ENCODE assay signal across 2 cellular contexts in the genomic region with DNA sequence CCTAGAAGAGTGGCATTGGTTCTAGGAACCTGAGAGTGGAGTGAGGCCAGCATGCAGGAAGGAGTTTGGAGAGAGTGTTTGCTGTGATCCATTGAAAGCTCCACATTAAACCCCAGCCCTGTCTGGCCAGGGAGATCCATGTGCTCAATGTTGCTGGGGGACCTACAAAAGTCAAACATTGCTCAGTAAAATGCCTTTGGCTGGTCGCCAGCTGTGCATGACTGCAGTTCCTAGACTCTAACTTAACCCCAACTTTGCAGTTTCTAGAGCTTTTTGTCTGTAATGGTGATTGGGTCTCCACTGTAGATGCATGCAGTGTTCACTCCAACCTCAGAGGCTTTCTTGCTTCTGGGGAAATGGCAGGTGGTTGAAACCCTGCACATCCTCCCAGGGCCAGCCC.
TF ChIP-seq lines count a peak whose summit lies in the region.

No MANE protein-coding gene starts in this region.

TF ChIP-seq in HepG2, 621 proteins besides CTCF, POLR2A, EP300 and RAD21:
- TF ChIP-seq ZNF350 (CRISPR knock-in tag; IDR thresholded peaks at IDR 0.05; ENCODE audit: borderline replicate concordance, low read depth) (no peak), EEA1 (CRISPR knock-in tag; IDR thresholded peaks at IDR 0.05; ENCODE audit: borderline replicate concordance) (no peak), ARHGAP35 (CRISPR knock-in tag; IDR thresholded peaks at IDR 0.05; ENCODE audit: borderline replicate concordance) (no peak), ZNF782 (CRISPR knock-in tag; IDR thresholded peaks at IDR 0.05; ENCODE audit: borderline replicate concordance) (no peak), ZNF670 (CRISPR knock-in tag; IDR thresholded peaks at IDR 0.05; ENCODE audit: borderline replicate concordance) (no peak), ZBTB38 (CRISPR knock-in tag; IDR thresholded peaks at IDR 0.05) (no peak), ZNF20 (CRISPR knock-in tag; IDR thresholded peaks at IDR 0.05) (no peak), CENPT (CRISPR knock-in tag; IDR thresholded peaks at IDR 0.05; ENCODE audit: low read depth) (no peak), U2AF2 (IDR thresholded peaks at IDR 0.05; ENCODE audit: low read depth, low read length) (no peak), ZKSCAN8 (CRISPR knock-in tag; IDR thresholded peaks at IDR 0.05; ENCODE audit: borderline replicate concordance) (no peak), EHMT2 (IDR thresholded peaks at IDR 0.05; ENCODE audit: borderline replicate concordance, low read depth, low read length) (no peak), ARNT2 (CRISPR knock-in tag; IDR thresholded peaks at IDR 0.05; ENCODE audit: low read depth) (no peak)
- TF ChIP-seq, protein P1, sequence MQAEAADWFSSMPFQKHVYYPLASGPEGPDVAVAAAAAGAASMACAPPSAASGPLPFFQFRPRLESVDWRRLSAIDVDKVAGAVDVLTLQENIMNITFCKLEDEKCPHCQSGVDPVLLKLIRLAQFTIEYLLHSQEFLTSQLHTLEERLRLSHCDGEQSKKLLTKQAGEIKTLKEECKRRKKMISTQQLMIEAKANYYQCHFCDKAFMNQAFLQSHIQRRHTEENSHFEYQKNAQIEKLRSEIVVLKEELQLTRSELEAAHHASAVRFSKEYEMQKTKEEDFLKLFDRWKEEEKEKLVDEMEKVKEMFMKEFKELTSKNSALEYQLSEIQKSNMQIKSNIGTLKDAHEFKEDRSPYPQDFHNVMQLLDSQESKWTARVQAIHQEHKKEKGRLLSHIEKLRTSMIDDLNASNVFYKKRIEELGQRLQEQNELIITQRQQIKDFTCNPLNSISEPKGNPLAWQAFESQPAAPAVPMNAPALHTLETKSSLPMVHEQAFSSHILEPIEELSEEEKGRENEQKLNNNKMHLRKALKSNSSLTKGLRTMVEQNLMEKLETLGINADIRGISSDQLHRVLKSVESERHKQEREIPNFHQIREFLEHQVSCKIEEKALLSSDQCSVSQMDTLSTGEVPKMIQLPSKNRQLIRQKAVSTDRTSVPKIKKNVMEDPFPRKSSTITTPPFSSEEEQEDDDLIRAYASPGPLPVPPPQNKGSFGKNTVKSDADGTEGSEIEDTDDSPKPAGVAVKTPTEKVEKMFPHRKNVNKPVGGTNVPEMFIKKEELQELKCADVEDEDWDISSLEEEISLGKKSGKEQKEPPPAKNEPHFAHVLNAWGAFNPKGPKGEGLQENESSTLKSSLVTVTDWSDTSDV (CRISPR knock-in tag; IDR thresholded peaks at IDR 0.05), result no peak
- TF ChIP-seq, protein P2, sequence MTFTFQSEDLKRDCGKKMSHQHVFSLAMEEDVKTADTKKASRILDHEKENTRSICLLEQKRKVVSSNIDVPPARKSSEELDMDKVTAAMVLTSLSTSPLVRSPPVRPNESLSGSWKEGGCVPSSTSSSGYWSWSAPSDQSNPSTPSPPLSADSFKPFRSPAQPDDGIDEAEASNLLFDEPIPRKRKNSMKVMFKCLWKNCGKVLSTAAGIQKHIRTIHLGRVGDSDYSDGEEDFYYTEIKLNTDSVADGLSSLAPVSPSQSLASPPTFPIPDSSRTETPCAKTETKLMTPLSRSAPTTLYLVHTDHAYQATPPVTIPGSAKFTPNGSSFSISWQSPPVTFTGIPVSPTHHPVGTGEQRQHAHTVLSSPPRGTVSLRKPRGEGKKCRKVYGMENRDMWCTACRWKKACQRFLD (CRISPR knock-in tag; IDR thresholded peaks at IDR 0.05; ENCODE audit: borderline replicate concordance), result no peak
- TF ChIP-seq, protein P3, sequence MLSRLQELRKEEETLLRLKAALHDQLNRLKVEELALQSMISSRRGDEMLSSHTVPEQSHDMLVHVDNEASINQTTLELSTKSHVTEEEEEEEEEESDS (CRISPR knock-in tag; IDR thresholded peaks at IDR 0.05; ENCODE audit: borderline replicate concordance), result no peak
TF ChIP-seq in HepG2: peak in this region for 0.

TF ChIP-seq in K562, 482 proteins besides CTCF, POLR2A, EP300 and RAD21:
- TF ChIP-seq, protein P4, sequence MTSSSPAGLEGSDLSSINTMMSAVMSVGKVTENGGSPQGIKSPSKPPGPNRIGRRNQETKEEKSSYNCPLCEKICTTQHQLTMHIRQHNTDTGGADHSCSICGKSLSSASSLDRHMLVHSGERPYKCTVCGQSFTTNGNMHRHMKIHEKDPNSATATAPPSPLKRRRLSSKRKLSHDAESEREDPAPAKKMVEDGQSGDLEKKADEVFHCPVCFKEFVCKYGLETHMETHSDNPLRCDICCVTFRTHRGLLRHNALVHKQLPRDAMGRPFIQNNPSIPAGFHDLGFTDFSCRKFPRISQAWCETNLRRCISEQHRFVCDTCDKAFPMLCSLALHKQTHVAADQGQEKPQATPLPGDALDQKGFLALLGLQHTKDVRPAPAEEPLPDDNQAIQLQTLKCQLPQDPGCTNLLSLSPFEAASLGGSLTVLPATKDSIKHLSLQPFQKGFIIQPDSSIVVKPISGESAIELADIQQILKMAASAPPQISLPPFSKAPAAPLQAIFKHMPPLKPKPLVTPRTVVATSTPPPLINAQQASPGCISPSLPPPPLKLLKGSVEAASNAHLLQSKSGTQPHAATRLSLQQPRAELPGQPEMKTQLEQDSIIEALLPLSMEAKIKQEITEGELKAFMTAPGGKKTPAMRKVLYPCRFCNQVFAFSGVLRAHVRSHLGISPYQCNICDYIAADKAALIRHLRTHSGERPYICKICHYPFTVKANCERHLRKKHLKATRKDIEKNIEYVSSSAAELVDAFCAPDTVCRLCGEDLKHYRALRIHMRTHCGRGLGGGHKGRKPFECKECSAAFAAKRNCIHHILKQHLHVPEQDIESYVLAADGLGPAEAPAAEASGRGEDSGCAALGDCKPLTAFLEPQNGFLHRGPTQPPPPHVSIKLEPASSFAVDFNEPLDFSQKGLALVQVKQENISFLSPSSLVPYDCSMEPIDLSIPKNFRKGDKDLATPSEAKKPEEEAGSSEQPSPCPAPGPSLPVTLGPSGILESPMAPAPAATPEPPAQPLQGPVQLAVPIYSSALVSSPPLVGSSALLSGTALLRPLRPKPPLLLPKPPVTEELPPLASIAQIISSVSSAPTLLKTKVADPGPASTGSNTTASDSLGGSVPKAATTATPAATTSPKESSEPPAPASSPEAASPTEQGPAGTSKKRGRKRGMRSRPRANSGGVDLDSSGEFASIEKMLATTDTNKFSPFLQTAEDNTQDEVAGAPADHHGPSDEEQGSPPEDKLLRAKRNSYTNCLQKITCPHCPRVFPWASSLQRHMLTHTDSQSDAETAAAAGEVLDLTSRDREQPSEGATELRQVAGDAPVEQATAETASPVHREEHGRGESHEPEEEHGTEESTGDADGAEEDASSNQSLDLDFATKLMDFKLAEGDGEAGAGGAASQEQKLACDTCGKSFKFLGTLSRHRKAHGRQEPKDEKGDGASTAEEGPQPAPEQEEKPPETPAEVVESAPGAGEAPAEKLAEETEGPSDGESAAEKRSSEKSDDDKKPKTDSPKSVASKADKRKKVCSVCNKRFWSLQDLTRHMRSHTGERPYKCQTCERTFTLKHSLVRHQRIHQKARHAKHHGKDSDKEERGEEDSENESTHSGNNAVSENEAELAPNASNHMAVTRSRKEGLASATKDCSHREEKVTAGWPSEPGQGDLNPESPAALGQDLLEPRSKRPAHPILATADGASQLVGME (CRISPR knock-in tag; IDR thresholded peaks at IDR 0.05), result no peak
- peak; percentile 38; the same call in 1 of the 2 replicates for TF ChIP-seq NFIC (IDR thresholded peaks at IDR 0.05)
- TF ChIP-seq, protein P5, sequence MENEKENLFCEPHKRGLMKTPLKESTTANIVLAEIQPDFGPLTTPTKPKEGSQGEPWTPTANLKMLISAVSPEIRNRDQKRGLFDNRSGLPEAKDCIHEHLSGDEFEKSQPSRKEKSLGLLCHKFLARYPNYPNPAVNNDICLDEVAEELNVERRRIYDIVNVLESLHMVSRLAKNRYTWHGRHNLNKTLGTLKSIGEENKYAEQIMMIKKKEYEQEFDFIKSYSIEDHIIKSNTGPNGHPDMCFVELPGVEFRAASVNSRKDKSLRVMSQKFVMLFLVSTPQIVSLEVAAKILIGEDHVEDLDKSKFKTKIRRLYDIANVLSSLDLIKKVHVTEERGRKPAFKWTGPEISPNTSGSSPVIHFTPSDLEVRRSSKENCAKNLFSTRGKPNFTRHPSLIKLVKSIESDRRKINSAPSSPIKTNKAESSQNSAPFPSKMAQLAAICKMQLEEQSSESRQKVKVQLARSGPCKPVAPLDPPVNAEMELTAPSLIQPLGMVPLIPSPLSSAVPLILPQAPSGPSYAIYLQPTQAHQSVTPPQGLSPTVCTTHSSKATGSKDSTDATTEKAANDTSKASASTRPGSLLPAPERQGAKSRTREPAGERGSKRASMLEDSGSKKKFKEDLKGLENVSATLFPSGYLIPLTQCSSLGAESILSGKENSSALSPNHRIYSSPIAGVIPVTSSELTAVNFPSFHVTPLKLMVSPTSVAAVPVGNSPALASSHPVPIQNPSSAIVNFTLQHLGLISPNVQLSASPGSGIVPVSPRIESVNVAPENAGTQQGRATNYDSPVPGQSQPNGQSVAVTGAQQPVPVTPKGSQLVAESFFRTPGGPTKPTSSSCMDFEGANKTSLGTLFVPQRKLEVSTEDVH (IDR thresholded peaks at IDR 0.05; ENCODE audit: low read depth, partially characterized antibody), result no peak
